In genomic region chr3:170100937-170101336, GRCh38 we compare ENCODE assay signal across 21 cellular contexts.
DNase-seq lines count a peak whose midpoint lies in the region; ATAC-seq, FAIRE-seq and TF ChIP-seq lines count a peak whose summit lies in the region.
"Had no signal": no experiment of that assay in that cellular context is flagged by ENCODE, and none has a peak within 500 bp of the region (broad histone marks: within the 10 kb centered on the region; RNA-seq: fewer than 3 reads in every experiment).

No MANE protein-coding gene starts in this region.

- FAIRE-seq in A549 (lab: Jason Lieb, UNC), result peak; percentile 43
- FAIRE-seq: A204.1, GM12878 had no signal

- TF ChIP-seq EP300 in A549 (IDR thresholded peaks at IDR 0.05), result no peak

- TF ChIP-seq CTCF in A549 (IDR thresholded peaks at IDR 0.05), result no peak
- TF ChIP-seq CTCF in CD4-positive, alpha-beta T cell (IDR thresholded peaks at IDR 0.05), result no peak
- TF ChIP-seq CTCF in activated B cell treated with CpG ODN at 0.5 μM for 24 hours (IDR thresholded peaks at IDR 0.05), result no peak

- H3K4me2 ChIP-seq in A549, result no peak overlapping the region

- peak overlapping the region; percentile 65 for H3K27ac Mint-ChIP-seq in activated T-cell treated with anti-CD3 and anti-CD28 coated beads, Interleukin-2, amount 50 U/mL, for 24 hours
- H3K27ac Mint-ChIP-seq in CD4-positive, alpha-beta T cell, result peak overlapping the region; percentile 49
- H3K27ac Mint-ChIP-seq in activated B cell treated with CpG ODN at 0.5 μM for 24 hours, result peak overlapping the region; percentile 30
- H3K27ac Mint-ChIP-seq in stimulated activated naive B cell treated with anti-CD40 and anti-IgM and Interleukin-4, amounts not matched to agents 10 μg/mL and 1 μg/mL and 100 μg/mL, for 72 hours, result no peak overlapping the region
- H3K27ac Mint-ChIP-seq: H9 had no signal

- CTCF ChIA-PET in A549 (lab: Yijun Ruan, JAX), result interaction anchor here (0.7 kb wide), 1 partner anchor 49 kb away, joined by 3 read pairs; no protein-coding TSS in a partner anchor
- CTCF ChIA-PET in CD4-positive, alpha-beta T cell (lab: Charles Lee), result no interaction called here
- CTCF ChIA-PET in activated B cell treated with CpG ODN at 0.5 μM for 24 hours (lab: Charles Lee), result interaction anchor here (1.1 to 1.2 kb wide), 2 partner anchors 41 to 56 kb away, joined by 3 read pairs; no protein-coding TSS in a partner anchor

- H3K4me3 Mint-ChIP-seq in activated T-cell treated with anti-CD3 and anti-CD28 coated beads, Interleukin-2, amount 50 U/mL, for 24 hours, result no peak overlapping the region
- no peak overlapping the region for H3K4me3 Mint-ChIP-seq in CD4-positive, alpha-beta T cell
- no peak overlapping the region for H3K4me3 Mint-ChIP-seq in activated B cell treated with CpG ODN at 0.5 μM for 24 hours
- H3K4me3 Mint-ChIP-seq in stimulated activated naive B cell treated with anti-CD40 and anti-IgM and Interleukin-4, amounts not matched to agents 10 μg/mL and 1 μg/mL and 100 μg/mL, for 72 hours, result no peak overlapping the region
- H3K4me3 Mint-ChIP-seq: CD8-positive, alpha-beta T cell; H9 had no signal

- peaks cover 95% of the 10 kb centered on the region for H3K36me3 Mint-ChIP-seq in activated T-cell treated with anti-CD3 and anti-CD28 coated beads, Interleukin-2, amount 50 U/mL, for 24 hours (ENCODE audit: low read depth)
- peaks cover 96% of the 10 kb centered on the region for H3K36me3 Mint-ChIP-seq in CD4-positive, alpha-beta T cell (ENCODE audit: low read depth)
- peaks cover 78% of the 10 kb centered on the region for H3K36me3 Mint-ChIP-seq in activated B cell treated with CpG ODN at 0.5 μM for 24 hours (ENCODE audit: low read depth)
- peaks cover 12 to 32% of the 10 kb centered on the region in 2 donors for H3K36me3 Mint-ChIP-seq in stimulated activated naive B cell treated with anti-CD40 and anti-IgM and Interleukin-4, amounts not matched to agents 10 μg/mL and 1 μg/mL and 100 μg/mL, for 72 hours

- TF ChIP-seq RAD21 in A549 (conservative IDR thresholded peaks at IDR 0.05 in 1 of 2, IDR thresholded peaks at IDR 0.05 in 1 of 2), result no peak

- POLR2A ChIA-PET in A549 (lab: Yijun Ruan, JAX), result no interaction called here
- POLR2A ChIA-PET in CD4-positive, alpha-beta T cell (lab: Charles Lee), result interaction anchor here (1.3 kb wide), 1 partner anchor 134 kb away, joined by 4 read pairs; the partner anchor contains the start of gene SEC62
- POLR2A ChIA-PET in activated B cell treated with CpG ODN at 0.5 μM for 24 hours (lab: Charles Lee), result interaction anchor here (0.9 to 1.1 kb wide), 2 partner anchors 60 to 79 kb away, joined by 3 to 4 read pairs; no protein-coding TSS in a partner anchor

- intact Hi-C loops in CD4-positive, alpha-beta T cell (cut with DNase I, micrococcal nuclease), result loop anchor here (2.0 to 5.0 kb wide), 2 partner anchors 16 to 129 kb away; no protein-coding TSS in a partner anchor
- intact Hi-C loops in activated B cell treated with CpG ODN at 0.5 μM for 24 hours (cut with micrococcal nuclease), result no loop called here

- 94% methylated on average over 1 of the region's 1 CpG for WGBS in A549 (ENCODE audit: missing lambda C conversion rate)

- H3K4me1 ChIP-seq in A549, result no peaks in the 10 kb centered on the region
- H3K4me1 ChIP-seq: Peyer's patch, SJCRH30 had no signal

- no peaks in the 10 kb centered on the region for H3K27me3 Mint-ChIP-seq in activated T-cell treated with anti-CD3 and anti-CD28 coated beads, Interleukin-2, amount 50 U/mL, for 24 hours
- no peaks in the 10 kb centered on the region for H3K27me3 Mint-ChIP-seq in CD4-positive, alpha-beta T cell
- no peaks in the 10 kb centered on the region for H3K27me3 Mint-ChIP-seq in activated B cell treated with CpG ODN at 0.5 μM for 24 hours
- H3K27me3 Mint-ChIP-seq in stimulated activated naive B cell treated with anti-CD40 and anti-IgM and Interleukin-4, amounts not matched to agents 10 μg/mL and 1 μg/mL and 100 μg/mL, for 72 hours, result no peaks in the 10 kb centered on the region

- no peak for ATAC-seq in A549
- ATAC-seq in CD4-positive, alpha-beta T cell (ENCODE audit: poor library complexity), result no peak
- ATAC-seq in activated B cell treated with CpG ODN at 0.5 μM for 24 hours (ENCODE audit: low read depth), result no peak
- no peak for ATAC-seq in stimulated activated naive B cell treated with anti-CD40 and anti-IgM and Interleukin-4, amounts not matched to agents 10 μg/mL and 1 μg/mL and 100 μg/mL, for 72 hours (replicated peaks)
- ATAC-seq: CD8-positive, alpha-beta T cell; GM12878 had no signal

- no peaks in the 10 kb centered on the region for H3K9me3 ChIP-seq in A549
- H3K9me3 ChIP-seq in CD4-positive, alpha-beta T cell (ENCODE audit: control insufficient read depth, low read length), result no peaks in the 10 kb centered on the region
- H3K9me3 ChIP-seq: Peyer's patch, SJCRH30 had no signal

- no peak overlapping the region for H3K4me3 ChIP-seq in A549
- H3K4me3 ChIP-seq: GM12878, Peyer's patch, SJCRH30 had no signal

- TF ChIP-seq POLR2A in A549 (IDR thresholded peaks at IDR 0.05; ENCODE audit: low read length), result no peak

- peaks cover 22% of the 10 kb centered on the region for H3K4me1 Mint-ChIP-seq in activated T-cell treated with anti-CD3 and anti-CD28 coated beads, Interleukin-2, amount 50 U/mL, for 24 hours (ENCODE audit: low read depth)
- peaks cover 4% of the 10 kb centered on the region for H3K4me1 Mint-ChIP-seq in CD4-positive, alpha-beta T cell (ENCODE audit: low read depth)
- H3K4me1 Mint-ChIP-seq in activated B cell treated with CpG ODN at 0.5 μM for 24 hours, result peaks cover 9% of the 10 kb centered on the region
- peaks cover 0 to 8% of the 10 kb centered on the region in 2 donors for H3K4me1 Mint-ChIP-seq in stimulated activated naive B cell treated with anti-CD40 and anti-IgM and Interleukin-4, amounts not matched to agents 10 μg/mL and 1 μg/mL and 100 μg/mL, for 72 hours
- H3K4me1 Mint-ChIP-seq: H9 had no signal

- H3K27me3 ChIP-seq in CD4-positive, alpha-beta T cell (ENCODE audit: control insufficient read depth, insufficient read depth, low read length), result no peaks in the 10 kb centered on the region
- H3K27me3 ChIP-seq: Peyer's patch, SJCRH30 had no signal

- H3K27ac ChIP-seq in A549, result no peak overlapping the region
- H3K27ac ChIP-seq in CD4-positive, alpha-beta T cell (ENCODE audit: low read depth, low read length), result no peak overlapping the region
- H3K27ac ChIP-seq: Peyer's patch, SJCRH30 had no signal

- H3K9me3 Mint-ChIP-seq in activated T-cell treated with anti-CD3 and anti-CD28 coated beads, Interleukin-2, amount 50 U/mL, for 24 hours, result no peaks in the 10 kb centered on the region
- H3K9me3 Mint-ChIP-seq in CD4-positive, alpha-beta T cell, result no peaks in the 10 kb centered on the region
- H3K9me3 Mint-ChIP-seq in activated B cell treated with CpG ODN at 0.5 μM for 24 hours, result no peaks in the 10 kb centered on the region
- H3K9me3 Mint-ChIP-seq in stimulated activated naive B cell treated with anti-CD40 and anti-IgM and Interleukin-4, amounts not matched to agents 10 μg/mL and 1 μg/mL and 100 μg/mL, for 72 hours, result no peaks in the 10 kb centered on the region
- H3K9me3 Mint-ChIP-seq: CD8-positive, alpha-beta T cell; H9 had no signal

- DNase-seq in activated T-cell treated with anti-CD3 and anti-CD28 coated beads, Interleukin-2, amount 50 U/mL, for 24 hours, result no peak
- DNase-seq in activated T-cell treated with anti-CD3 and anti-CD28 coated beads, Interleukin-2, amount 50 U/mL, for 1 hour, result no peak
- DNase-seq in A549 (ENCODE audit: low read depth in 1 of 2, low spot score in 1 of 2) (no peak), activated B cell treated with CpG ODN at 0.5 μM for 24 hours (no peak), SW480 (ENCODE audit: low spot score) (no peak)
- no peak for DNase-seq in CD4-positive, alpha-beta T cell
- DNase-seq in stimulated activated naive B cell treated with anti-CD40 and anti-IgM and Interleukin-4, amounts not matched to agents 10 μg/mL and 1 μg/mL and 100 μg/mL, for 72 hours, result no peak
- no peak for DNase-seq in stimulated activated CD4-positive, alpha-beta T cell treated with anti-CD3 and anti-CD28 coated beads, Interleukin-4, amount 100 ng/mL, for 1 hour
- DNase-seq: CD8-positive, alpha-beta T cell; DND-41; H9; KG1; NCI-H1092 treated with DMSO at 0.1 percent for 48 hours; NCI-H1436 treated with DMSO at 0.1 percent for 48 hours; NCI-H1930; NCI-H510A treated with DMSO at 0.1 percent for 48 hours; NCI-H774; Peyer's patch; SJCRH30 had no signal

TF ChIP-seq in A549, 52 proteins besides CTCF, POLR2A, EP300 and RAD21:
- TF ChIP-seq MAFK (IDR thresholded peaks at IDR 0.05; ENCODE audit: partially characterized antibody) (peak; percentile 57), PHF8 (IDR thresholded peaks at IDR 0.05; ENCODE audit: borderline replicate concordance, low read depth) (no peak), HOXB13 (CRISPR knock-in tag; IDR thresholded peaks at IDR 0.05; ENCODE audit: low read depth) (no peak)
